ENCODE assay signal across 26 cellular contexts in the genomic region with DNA sequence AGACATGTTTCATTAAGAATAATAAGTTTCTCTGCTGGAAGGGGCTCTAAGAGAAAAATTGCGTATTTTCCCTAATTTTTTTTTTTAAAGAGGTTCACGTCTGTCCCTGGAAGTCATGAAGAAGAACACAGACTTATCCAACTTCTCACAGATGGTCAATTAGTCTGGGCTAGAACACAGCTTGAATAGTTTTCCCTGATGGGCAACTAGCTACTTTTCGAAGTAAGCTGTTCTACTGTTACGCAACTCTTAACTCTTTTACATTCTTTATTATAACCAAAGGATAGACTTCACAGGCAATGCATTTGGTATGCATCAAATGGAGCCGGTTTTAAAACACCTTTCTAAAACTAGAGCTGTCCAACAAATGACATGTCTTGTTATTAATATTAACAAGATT.
"Had no signal": no experiment of that assay in that cellular context is flagged by ENCODE, and none has a peak within 500 bp of the region (broad histone marks: within the 10 kb centered on the region; RNA-seq: fewer than 3 reads in every experiment).

No MANE protein-coding gene starts in this region.

- H3K27me3 Mint-ChIP-seq: dendritic cell treated with granulocyte-macrophage colony-stimulating factor and Interleukin-4, amounts not matched to agents 40 ng/mL and 50 ng/mL, for 4 days; natural killer cell treated with Interleukin-12 subunit alpha and Interleukin-12 subunit beta and Interleukin-15 and Interleukin-18, amount 100 ng/mL, for 72 hours had no signal

- H3K36me3 ChIP-seq: colonic mucosa, gastrocnemius medialis, thyroid gland had no signal

- H3K36me3 Mint-ChIP-seq: naive B cell; natural killer cell treated with Interleukin-12 subunit alpha and Interleukin-12 subunit beta and Interleukin-15 and Interleukin-18, amount 100 ng/mL, for 72 hours had no signal

- H3K4me3 ChIP-seq: colonic mucosa, gastrocnemius medialis, mucosa of descending colon, pancreas, sigmoid colon, stomach, thyroid gland, vagina had no signal

- H3K4me3 Mint-ChIP-seq: dendritic cell treated with granulocyte-macrophage colony-stimulating factor and Interleukin-4, amounts not matched to agents 40 ng/mL and 50 ng/mL, for 4 days; endodermal cell; mesothelial cell of epicardium; naive B cell; natural killer cell treated with Interleukin-12 subunit alpha and Interleukin-12 subunit beta and Interleukin-15 and Interleukin-18, amount 100 ng/mL, for 72 hours; neural crest cell; stimulated activated effector memory CD8-positive, alpha-beta T cell treated with anti-CD3 and anti-CD28 coated beads, Interleukin-12 subunit alpha, Interleukin-12 subunit beta, amount 100 ng/mL, for 72 hours had no signal

- H3K9me3 Mint-ChIP-seq: dendritic cell treated with granulocyte-macrophage colony-stimulating factor and Interleukin-4, amounts not matched to agents 40 ng/mL and 50 ng/mL, for 4 days; endodermal cell; mesothelial cell of epicardium; naive B cell; natural killer cell treated with Interleukin-12 subunit alpha and Interleukin-12 subunit beta and Interleukin-15 and Interleukin-18, amount 100 ng/mL, for 72 hours; neural crest cell; stimulated activated effector memory CD8-positive, alpha-beta T cell treated with anti-CD3 and anti-CD28 coated beads, Interleukin-12 subunit alpha, Interleukin-12 subunit beta, amount 100 ng/mL, for 72 hours had no signal

- H3K27me3 ChIP-seq: colonic mucosa, gastrocnemius medialis, neutrophil, pancreas, sigmoid colon, stomach, thyroid gland, vagina had no signal

- H3K4me1 ChIP-seq: colonic mucosa, gastrocnemius medialis, pancreas, sigmoid colon, stomach, thyroid gland, vagina had no signal

- H3K4me1 Mint-ChIP-seq: mesothelial cell of epicardium; naive B cell; neural crest cell; stimulated activated effector memory CD8-positive, alpha-beta T cell treated with anti-CD3 and anti-CD28 coated beads, Interleukin-12 subunit alpha, Interleukin-12 subunit beta, amount 100 ng/mL, for 72 hours had no signal

- DNase-seq: colonic mucosa; effector CD8-positive, alpha-beta T cell; endodermal cell; foreskin fibroblast; gastrocnemius medialis; mesenchymal stem cell; mucosa of descending colon; naive B cell; pancreas; retina; sigmoid colon; stimulated activated CD4-positive, alpha-beta T cell treated with anti-CD3 and anti-CD28 coated beads, Interleukin-2, amount 100 ng/mL, for 24 hours; stimulated activated CD4-positive, alpha-beta T cell treated with anti-CD3 and anti-CD28 coated beads, Interleukin-4, amount 100 ng/mL, for 24 hours; stimulated activated naive CD4-positive, alpha-beta T cell treated with Interleukin-2 at 50 U/mL for 16 hours; stomach; thyroid gland; trophoblast cell had no signal

- H3K9me3 ChIP-seq: colonic mucosa, gastrocnemius medialis, mucosa of descending colon, neutrophil, pancreas, sigmoid colon, stomach, thyroid gland, vagina had no signal

- ATAC-seq: esophagus mucosa; gastrocnemius medialis; mucosa of descending colon; natural killer cell treated with Interleukin-12 subunit alpha and Interleukin-12 subunit beta and Interleukin-15 and Interleukin-18, amount 100 ng/mL, for 72 hours; pancreas; stimulated activated effector memory CD8-positive, alpha-beta T cell treated with anti-CD3 and anti-CD28 coated beads, Interleukin-12 subunit alpha, Interleukin-12 subunit beta, amount 100 ng/mL, for 72 hours had no signal

- H3K27ac Mint-ChIP-seq: dendritic cell treated with granulocyte-macrophage colony-stimulating factor and Interleukin-4, amounts not matched to agents 40 ng/mL and 50 ng/mL, for 4 days; endodermal cell; mesothelial cell of epicardium; naive B cell; natural killer cell treated with Interleukin-12 subunit alpha and Interleukin-12 subunit beta and Interleukin-15 and Interleukin-18, amount 100 ng/mL, for 72 hours; stimulated activated effector memory CD8-positive, alpha-beta T cell treated with anti-CD3 and anti-CD28 coated beads, Interleukin-12 subunit alpha, Interleukin-12 subunit beta, amount 100 ng/mL, for 72 hours had no signal

- H3K27ac ChIP-seq: colonic mucosa, epithelial cell of prostate, gastrocnemius medialis, neutrophil, pancreas, sigmoid colon, stomach, thyroid gland, vagina had no signal
